8 cellular contexts compared by ENCODE assay signal in the genomic region with DNA sequence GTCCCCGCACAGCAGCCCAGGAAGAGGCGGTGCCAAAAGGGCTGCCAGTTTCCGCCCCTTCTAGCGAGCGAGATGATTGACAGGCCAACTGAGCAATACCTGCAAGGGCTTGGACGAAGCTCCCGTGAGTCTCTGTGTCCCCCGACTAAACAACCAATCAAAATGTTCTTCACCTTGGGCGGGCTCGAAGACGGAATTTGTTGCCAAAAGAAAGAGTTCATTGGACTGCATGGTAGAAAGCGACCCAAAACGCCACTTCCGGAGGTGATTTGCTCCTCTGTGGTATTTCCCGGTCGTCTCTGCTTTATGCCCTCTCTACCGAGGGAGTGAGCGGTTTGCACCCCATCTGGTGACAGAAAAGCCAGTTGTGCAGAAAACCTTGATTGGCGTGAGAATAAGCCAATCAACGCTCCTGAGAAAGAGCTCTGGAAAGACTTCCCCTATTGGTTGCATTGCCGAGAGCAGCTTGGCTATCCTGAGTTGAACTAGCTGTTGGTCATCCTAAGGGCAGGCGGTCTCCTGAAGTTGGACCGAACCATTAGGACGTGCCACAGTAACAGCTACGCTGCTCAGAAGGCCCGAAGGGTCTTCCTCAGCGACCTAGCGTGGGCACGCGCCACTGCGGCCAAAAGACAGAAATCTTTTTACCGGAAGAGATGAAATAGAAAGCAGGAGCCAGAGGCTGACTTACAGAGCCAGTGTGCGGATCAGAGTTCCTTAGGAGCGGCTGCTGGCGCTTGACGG. TPM values are rescaled to one million over a fixed set of nuclear protein-coding genes. Genes with fewer than 3 reads are reported as not detected.
DNase-seq lines count a peak whose midpoint lies in the region; ATAC-seq, FAIRE-seq and TF ChIP-seq lines count a peak whose summit lies in the region.

No MANE protein-coding gene starts in this region.

- peaks cover 21 to 29% (median 25%) of the 10 kb centered on the region in 3 donors for H3K4me1 ChIP-seq in pancreas

- intact Hi-C loops in Right ventricle myocardium superior (cut with DNase I) (no loop called here), pancreas (cut with DNase I) (no loop called here)

- TF ChIP-seq POLR2A in H54 (IDR thresholded peaks at IDR 0.05; ENCODE audit: low read depth, low read length), result peak; percentile 93

- FAIRE-seq in H54 (lab: Jason Lieb, UNC) (peak; percentile 97), pancreas (lab: Jason Lieb, UNC) (peak; percentile 95)

- no peaks in the 10 kb centered on the region for H3K9me3 ChIP-seq in pancreas

- DNase-seq in H54 (ENCODE audit: insufficient read length, low spot score) (peak; percentile 94), LoVo (ENCODE audit: low spot score) (peak; percentile 95), RPMI8226 (peak; percentile 100), Right ventricle myocardium superior (no peak), pancreas (peak; percentile 70 to 100 (median 86)), T-helper 9 cell (no peak)
- peak; percentile 93 for DNase-seq in activated naive CD8-positive, alpha-beta T cell treated with anti-CD3 and anti-CD28 coated beads, Interleukin-2, amount 50 U/mL, for 16 hours (ENCODE audit: low read depth, low spot score)

- ATAC-seq in Right ventricle myocardium superior (ENCODE audit: poor library complexity), result peak; percentile 93
- ATAC-seq in pancreas, result peak; percentile 71 to 94 (median 86)

- H3K36me3 ChIP-seq in pancreas, result no peaks in the 10 kb centered on the region

- H3K27me3 ChIP-seq in pancreas, result no peaks in the 10 kb centered on the region

- peak overlapping the region; percentile 82 to 98 (median 98) for H3K27ac ChIP-seq in pancreas

- no peak for TF ChIP-seq CTCF in pancreas (IDR thresholded peaks at IDR 0.05)

- 0% methylated on average over 36 of the region's 36 CpGs for WGBS in pancreas, 2 donors

- peak overlapping the region; percentile 68 for H3K4me3 ChIP-seq in GM08714 (ENCODE audit: low read length)
- H3K4me3 ChIP-seq in pancreas, result peak overlapping the region; percentile 39 to 91 (median 84)

RNA-seq across cellular contexts. Expression of a gene that starts 0.5 kb away (rescaled TPM):
- 36.6 TPM for total RNA-seq in Right ventricle myocardium superior
- 10 to 100 TPM; 16.1 to 42.9 (median 21.7) TPM for total RNA-seq in pancreas
- 10 to 100 TPM; 16.5 to 27.8 TPM for polyA plus RNA-seq in pancreas

Comparison
In these comparisons a context has a peak if more than half of its experiments do, and no peak if none do; other contexts are left out.
1. DNase-seq: peak in H54 (single experiment), LoVo (single experiment), RPMI8226 (single experiment), activated naive CD8-positive, alpha-beta T cell treated with anti-CD3 and anti-CD28 coated beads, Interleukin-2, amount 50 U/mL, for 16 hours (single experiment) and pancreas (6 of 6); none in Right ventricle myocardium superior (single experiment) and T-helper 9 cell (single experiment).